15 cellular contexts compared by ENCODE assay signal in genomic region chr11:42410251-42410956, GRCh38.
DNase-seq lines count a peak whose midpoint lies in the region; ATAC-seq and TF ChIP-seq lines count a peak whose summit lies in the region.
"Had no signal": no experiment of that assay in that cellular context is flagged by ENCODE, and none has a peak within 500 bp of the region (broad histone marks: within the 10 kb centered on the region; RNA-seq: fewer than 3 reads in every experiment).

No MANE protein-coding gene starts in this region.

- no peak overlapping the region for H3K4me3 ChIP-seq in GM23338
- H3K4me3 ChIP-seq in brain microvascular endothelial cell (ENCODE audit: low read depth, low read length) = no peak overlapping the region
- no peak overlapping the region for H3K4me3 ChIP-seq in body of pancreas

- no peaks in the 10 kb centered on the region for H3K9me3 ChIP-seq in body of pancreas

- TF ChIP-seq CTCF in GM23338 (conservative IDR thresholded peaks at IDR 0.05; ENCODE audit: low read depth in 2 of 2) (no peak), brain microvascular endothelial cell (IDR thresholded peaks at IDR 0.05; ENCODE audit: low read depth, low read length, missing control alignments) (no peak), body of pancreas (IDR thresholded peaks at IDR 0.05) (no peak)

- H3K4me3 Mint-ChIP-seq in GM23338 = no peak overlapping the region

- H3F3A ChIP-seq in GM23338 (replicated peaks; ENCODE audit: low read depth) = no peaks in the 10 kb centered on the region

- no peaks in the 10 kb centered on the region for H3K79me2 ChIP-seq in GM23338 (replicated peaks; ENCODE audit: insufficient read depth)
- H3K79me2 ChIP-seq: parathyroid adenoma had no signal

- H3K4me1 ChIP-seq in GM23338 (ENCODE audit: insufficient read depth) = peaks cover 16% of the 10 kb centered on the region
- no peaks in the 10 kb centered on the region for H3K4me1 ChIP-seq in body of pancreas
- H3K4me1 ChIP-seq: parathyroid adenoma had no signal

- H3K27ac ChIP-seq in GM23338 (ENCODE audit: low read depth) (no peak overlapping the region), brain microvascular endothelial cell (no peak overlapping the region), body of pancreas (no peak overlapping the region)
- H3K27ac ChIP-seq: parathyroid adenoma had no signal

- H3K36me3 Mint-ChIP-seq in GM23338 (ENCODE audit: low read depth) = peaks cover 4% of the 10 kb centered on the region; the same call in 1 of the 3 replicates

- H3K27me3 Mint-ChIP-seq in GM23338 (ENCODE audit: insufficient read depth, low read depth, poor library complexity) = no peaks in the 10 kb centered on the region

- 41 to 56% methylated on average over 6 of the region's 6 CpGs for WGBS in body of pancreas, 2 donors

- H3K27me3 ChIP-seq in GM23338 (ENCODE audit: insufficient read depth) (no peaks in the 10 kb centered on the region), brain microvascular endothelial cell (replicated peaks) (no peaks in the 10 kb centered on the region), body of pancreas (no peaks in the 10 kb centered on the region)

- no peak overlapping the region for H3K4me2 ChIP-seq in GM23338

- no peak overlapping the region for H3K27ac Mint-ChIP-seq in GM23338

- H4K20me1 ChIP-seq in GM23338 (replicated peaks; ENCODE audit: insufficient read depth) = no peaks in the 10 kb centered on the region

- DNase-seq in GM04504 (ENCODE audit: low read depth) = peak; percentile 14
- no peak for DNase-seq in GM23338 (ENCODE audit: low spot score)
- peak; percentile 4 for DNase-seq in NAMALWA (ENCODE audit: low spot score)
- DNase-seq in brain microvascular endothelial cell = peak; percentile 11
- no peak for DNase-seq in NCI-H526 treated with DMSO at 0.1 percent for 48 hours (lab: John Stamatoyannopoulos, UW)
- DNase-seq in body of pancreas = no peak
- DNase-seq in NCI-H2081 treated with DMSO at 0.1 percent for 48 hours (lab: John Stamatoyannopoulos, UW) = no peak
- DNase-seq in activated T-cell treated with anti-CD3 and anti-CD28 coated beads, Interleukin-2, amount 50 U/mL, for 1 hour = no peak
- DNase-seq: activated CD8-positive, alpha-beta memory T cell treated with anti-CD3 and anti-CD28 coated beads for 24 hours; activated effector memory CD4-positive, alpha-beta T cell treated with Interleukin-2 at 50 U/mL for 16 hours; Calu3; kidney; NCI-H2081; NCI-H82 had no signal

- ATAC-seq in GM23338 (no peak), body of pancreas (no peak)

- H2AFZ ChIP-seq in GM23338 = peak overlapping the region; percentile 29; the same call in 1 of the 2 replicates
- H2AFZ ChIP-seq: parathyroid adenoma had no signal

- peaks cover 19% of the 10 kb centered on the region for H3K4me1 Mint-ChIP-seq in GM23338

- in situ Hi-C loops in brain microvascular endothelial cell (cut with HindIII; ENCODE audit: low pct_ligation_motif_present, low sequenced_read_pairs) = no loop called here

- peaks cover 88% of the 10 kb centered on the region for H3K9me3 Mint-ChIP-seq in GM23338

- no peaks in the 10 kb centered on the region for H3K9me2 ChIP-seq in GM23338 (ENCODE audit: insufficient read depth)

- TF ChIP-seq POLR2A in body of pancreas (IDR thresholded peaks at IDR 0.05) = no peak

- intact Hi-C loops in body of pancreas (cut with DNase I) = no loop called here

- H3K36me3 ChIP-seq in GM23338 (ENCODE audit: insufficient read depth) = no peaks in the 10 kb centered on the region
- no peaks in the 10 kb centered on the region for H3K36me3 ChIP-seq in brain microvascular endothelial cell (replicated peaks)
- H3K36me3 ChIP-seq in body of pancreas (replicated peaks in 1 of 2; ENCODE audit: insufficient read depth in 1 of 2, low read depth in 2 of 2) = no peaks in the 10 kb centered on the region

TF ChIP-seq in GM23338, 12 proteins besides CTCF, POLR2A, EP300 and RAD21 (continues in another document):
- no peak for TF ChIP-seq ZNF331 (CRISPR knock-in tag; IDR thresholded peaks at IDR 0.05; ENCODE audit: low read depth)
- TF ChIP-seq ZNF114 (CRISPR knock-in tag; IDR thresholded peaks at IDR 0.05) = no peak
- TF ChIP-seq CREB1 (CRISPR knock-in tag; IDR thresholded peaks at IDR 0.05; ENCODE audit: low read depth) = no peak
- no peak for TF ChIP-seq JUNB (IDR thresholded peaks at IDR 0.05; ENCODE audit: unreplicated experiment)
- TF ChIP-seq, protein P1, sequence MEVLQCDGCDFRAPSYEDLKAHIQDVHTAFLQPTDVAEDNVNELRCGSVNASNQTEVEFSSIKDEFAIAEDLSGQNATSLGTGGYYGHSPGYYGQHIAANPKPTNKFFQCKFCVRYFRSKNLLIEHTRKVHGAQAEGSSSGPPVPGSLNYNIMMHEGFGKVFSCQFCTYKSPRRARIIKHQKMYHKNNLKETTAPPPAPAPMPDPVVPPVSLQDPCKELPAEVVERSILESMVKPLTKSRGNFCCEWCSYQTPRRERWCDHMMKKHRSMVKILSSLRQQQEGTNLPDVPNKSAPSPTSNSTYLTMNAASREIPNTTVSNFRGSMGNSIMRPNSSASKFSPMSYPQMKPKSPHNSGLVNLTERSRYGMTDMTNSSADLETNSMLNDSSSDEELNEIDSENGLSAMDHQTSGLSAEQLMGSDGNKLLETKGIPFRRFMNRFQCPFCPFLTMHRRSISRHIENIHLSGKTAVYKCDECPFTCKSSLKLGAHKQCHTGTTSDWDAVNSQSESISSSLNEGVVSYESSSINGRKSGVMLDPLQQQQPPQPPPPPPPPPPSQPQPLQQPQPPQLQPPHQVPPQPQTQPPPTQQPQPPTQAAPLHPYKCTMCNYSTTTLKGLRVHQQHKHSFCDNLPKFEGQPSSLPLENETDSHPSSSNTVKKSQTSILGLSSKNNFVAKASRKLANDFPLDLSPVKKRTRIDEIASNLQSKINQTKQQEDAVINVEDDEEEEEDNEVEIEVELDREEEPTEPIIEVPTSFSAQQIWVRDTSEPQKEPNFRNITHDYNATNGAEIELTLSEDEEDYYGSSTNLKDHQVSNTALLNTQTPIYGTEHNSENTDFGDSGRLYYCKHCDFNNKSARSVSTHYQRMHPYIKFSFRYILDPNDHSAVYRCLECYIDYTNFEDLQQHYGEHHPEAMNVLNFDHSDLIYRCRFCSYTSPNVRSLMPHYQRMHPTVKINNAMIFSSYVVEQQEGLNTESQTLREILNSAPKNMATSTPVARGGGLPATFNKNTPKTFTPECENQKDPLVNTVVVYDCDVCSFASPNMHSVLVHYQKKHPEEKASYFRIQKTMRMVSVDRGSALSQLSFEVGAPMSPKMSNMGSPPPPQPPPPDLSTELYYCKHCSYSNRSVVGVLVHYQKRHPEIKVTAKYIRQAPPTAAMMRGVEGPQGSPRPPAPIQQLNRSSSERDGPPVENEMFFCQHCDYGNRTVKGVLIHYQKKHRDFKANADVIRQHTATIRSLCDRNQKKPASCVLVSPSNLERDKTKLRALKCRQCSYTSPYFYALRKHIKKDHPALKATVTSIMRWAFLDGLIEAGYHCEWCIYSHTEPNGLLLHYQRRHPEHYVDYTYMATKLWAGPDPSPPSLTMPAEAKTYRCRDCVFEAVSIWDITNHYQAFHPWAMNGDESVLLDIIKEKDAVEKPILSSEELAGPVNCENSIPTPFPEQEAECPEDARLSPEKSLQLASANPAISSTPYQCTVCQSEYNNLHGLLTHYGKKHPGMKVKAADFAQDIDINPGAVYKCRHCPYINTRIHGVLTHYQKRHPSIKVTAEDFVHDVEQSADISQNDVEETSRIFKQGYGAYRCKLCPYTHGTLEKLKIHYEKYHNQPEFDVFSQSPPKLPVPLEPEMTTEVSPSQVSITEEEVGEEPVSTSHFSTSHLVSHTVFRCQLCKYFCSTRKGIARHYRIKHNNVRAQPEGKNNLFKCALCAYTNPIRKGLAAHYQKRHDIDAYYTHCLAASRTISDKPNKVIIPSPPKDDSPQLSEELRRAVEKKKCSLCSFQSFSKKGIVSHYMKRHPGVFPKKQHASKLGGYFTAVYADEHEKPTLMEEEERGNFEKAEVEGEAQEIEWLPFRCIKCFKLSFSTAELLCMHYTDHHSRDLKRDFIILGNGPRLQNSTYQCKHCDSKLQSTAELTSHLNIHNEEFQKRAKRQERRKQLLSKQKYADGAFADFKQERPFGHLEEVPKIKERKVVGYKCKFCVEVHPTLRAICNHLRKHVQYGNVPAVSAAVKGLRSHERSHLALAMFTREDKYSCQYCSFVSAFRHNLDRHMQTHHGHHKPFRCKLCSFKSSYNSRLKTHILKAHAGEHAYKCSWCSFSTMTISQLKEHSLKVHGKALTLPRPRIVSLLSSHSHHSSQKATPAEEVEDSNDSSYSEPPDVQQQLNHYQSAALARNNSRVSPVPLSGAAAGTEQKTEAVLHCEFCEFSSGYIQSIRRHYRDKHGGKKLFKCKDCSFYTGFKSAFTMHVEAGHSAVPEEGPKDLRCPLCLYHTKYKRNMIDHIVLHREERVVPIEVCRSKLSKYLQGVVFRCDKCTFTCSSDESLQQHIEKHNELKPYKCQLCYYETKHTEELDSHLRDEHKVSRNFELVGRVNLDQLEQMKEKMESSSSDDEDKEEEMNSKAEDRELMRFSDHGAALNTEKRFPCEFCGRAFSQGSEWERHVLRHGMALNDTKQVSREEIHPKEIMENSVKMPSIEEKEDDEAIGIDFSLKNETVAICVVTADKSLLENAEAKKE (CRISPR knock-in tag; IDR thresholded peaks at IDR 0.05) = no peak
- TF ChIP-seq, protein P2, sequence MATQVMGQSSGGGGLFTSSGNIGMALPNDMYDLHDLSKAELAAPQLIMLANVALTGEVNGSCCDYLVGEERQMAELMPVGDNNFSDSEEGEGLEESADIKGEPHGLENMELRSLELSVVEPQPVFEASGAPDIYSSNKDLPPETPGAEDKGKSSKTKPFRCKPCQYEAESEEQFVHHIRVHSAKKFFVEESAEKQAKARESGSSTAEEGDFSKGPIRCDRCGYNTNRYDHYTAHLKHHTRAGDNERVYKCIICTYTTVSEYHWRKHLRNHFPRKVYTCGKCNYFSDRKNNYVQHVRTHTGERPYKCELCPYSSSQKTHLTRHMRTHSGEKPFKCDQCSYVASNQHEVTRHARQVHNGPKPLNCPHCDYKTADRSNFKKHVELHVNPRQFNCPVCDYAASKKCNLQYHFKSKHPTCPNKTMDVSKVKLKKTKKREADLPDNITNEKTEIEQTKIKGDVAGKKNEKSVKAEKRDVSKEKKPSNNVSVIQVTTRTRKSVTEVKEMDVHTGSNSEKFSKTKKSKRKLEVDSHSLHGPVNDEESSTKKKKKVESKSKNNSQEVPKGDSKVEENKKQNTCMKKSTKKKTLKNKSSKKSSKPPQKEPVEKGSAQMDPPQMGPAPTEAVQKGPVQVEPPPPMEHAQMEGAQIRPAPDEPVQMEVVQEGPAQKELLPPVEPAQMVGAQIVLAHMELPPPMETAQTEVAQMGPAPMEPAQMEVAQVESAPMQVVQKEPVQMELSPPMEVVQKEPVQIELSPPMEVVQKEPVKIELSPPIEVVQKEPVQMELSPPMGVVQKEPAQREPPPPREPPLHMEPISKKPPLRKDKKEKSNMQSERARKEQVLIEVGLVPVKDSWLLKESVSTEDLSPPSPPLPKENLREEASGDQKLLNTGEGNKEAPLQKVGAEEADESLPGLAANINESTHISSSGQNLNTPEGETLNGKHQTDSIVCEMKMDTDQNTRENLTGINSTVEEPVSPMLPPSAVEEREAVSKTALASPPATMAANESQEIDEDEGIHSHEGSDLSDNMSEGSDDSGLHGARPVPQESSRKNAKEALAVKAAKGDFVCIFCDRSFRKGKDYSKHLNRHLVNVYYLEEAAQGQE (IDR thresholded peaks at IDR 0.05; ENCODE audit: unreplicated experiment) = no peak
- TF ChIP-seq POLR2AphosphoS5 (IDR thresholded peaks at IDR 0.05; ENCODE audit: low read depth) = no peak

Comparison
In these comparisons a context has a peak if more than half of its experiments do, and no peak if none do; other contexts are left out.
1. DNase-seq: peak in GM04504 (single experiment), NAMALWA (single experiment) and brain microvascular endothelial cell (single experiment); none in GM23338 (single experiment), NCI-H526 treated with DMSO at 0.1 percent for 48 hours (single experiment), body of pancreas (0 of 4), NCI-H2081 treated with DMSO at 0.1 percent for 48 hours (single experiment) and activated T-cell treated with anti-CD3 and anti-CD28 coated beads, Interleukin-2, amount 50 U/mL, for 1 hour (single experiment).